Comparison of ENCODE assay signal across 18 cellular contexts in genomic region chr2:9590635-9591034, GRCh38. TPM values are rescaled to one million over a fixed set of nuclear protein-coding genes. Genes with fewer than 3 reads are reported as not detected.
DNase-seq lines count a peak whose midpoint lies in the region; ATAC-seq and FAIRE-seq lines count a peak whose summit lies in the region.
"Had no signal": no experiment of that assay in that cellular context is flagged by ENCODE, and none has a peak within 500 bp of the region (broad histone marks: within the 10 kb centered on the region; RNA-seq: fewer than 3 reads in every experiment).

No MANE protein-coding gene starts in this region.

- peaks cover 29% of the 10 kb centered on the region for H3K36me3 Mint-ChIP-seq in activated naive CD4-positive, alpha-beta T cell treated with anti-CD3 and anti-CD28 coated beads for 36 hours (ENCODE audit: low read depth)

- peak overlapping the region; percentile 46 for H3K27ac Mint-ChIP-seq in activated naive CD4-positive, alpha-beta T cell treated with anti-CD3 and anti-CD28 coated beads for 36 hours
- H3K27ac Mint-ChIP-seq: stimulated activated naive B cell treated with anti-CD40 and anti-IgM and Interleukin-4, amounts not matched to agents 10 μg/mL and 1 μg/mL and 100 μg/mL, for 72 hours had no signal

- H3K4me3 Mint-ChIP-seq in activated naive CD4-positive, alpha-beta T cell treated with anti-CD3 and anti-CD28 coated beads for 36 hours, result no peak overlapping the region
- H3K4me3 Mint-ChIP-seq: stimulated activated naive B cell treated with anti-CD40 and anti-IgM and Interleukin-4, amounts not matched to agents 10 μg/mL and 1 μg/mL and 100 μg/mL, for 72 hours had no signal

- ATAC-seq in HG03460 (IDR thresholded peaks at IDR 0.05; ENCODE audit: unreplicated experiment), result no peak
- ATAC-seq: Panc1; stimulated activated naive B cell treated with anti-CD40 and anti-IgM and Interleukin-4, amounts not matched to agents 10 μg/mL and 1 μg/mL and 100 μg/mL, for 72 hours had no signal

- no peak for DNase-seq in activated naive CD4-positive, alpha-beta T cell treated with anti-CD3 and anti-CD28 coated beads for 36 hours
- DNase-seq in activated naive CD4-positive, alpha-beta T cell treated with Interleukin-2 at 50 U/mL for 16 hours, result no peak
- DNase-seq in RCC 7860 (ENCODE audit: low spot score) (no peak), dermis blood vessel endothelial cell (peak; percentile 26), UCSD-AML1 (lab: John Stamatoyannopoulos, UW; ENCODE audit: unreplicated experiment) (no peak), urothelium cell line (ENCODE audit: low spot score) (no peak), NCI-H510A treated with DMSO at 0.1 percent for 48 hours (lab: John Stamatoyannopoulos, UW) (no peak)
- DNase-seq: activated gamma-delta T cell treated with Interleukin-2 at 50 U/mL for 16 hours; cortex of kidney; NCI-H1694 treated with DMSO at 0.1 percent for 48 hours; NCI-H2227 treated with DMSO at 0.1 percent for 48 hours; occipital lobe; stimulated activated CD4-positive, alpha-beta T cell treated with anti-CD3 and anti-CD28 coated beads, Interleukin-15, amount 100 ng/mL, for 24 hours; stimulated activated naive B cell treated with anti-CD40 and anti-IgM and Interleukin-4, amounts not matched to agents 10 μg/mL and 1 μg/mL and 100 μg/mL, for 72 hours; transverse colon had no signal

- intact Hi-C loops in activated naive CD4-positive, alpha-beta T cell treated with anti-CD3 and anti-CD28 coated beads for 36 hours (cut with micrococcal nuclease), result loop anchor here (5.0 kb wide), 1 partner anchor 98 kb away; no protein-coding TSS in a partner anchor

- H3K9me3 Mint-ChIP-seq in activated naive CD4-positive, alpha-beta T cell treated with anti-CD3 and anti-CD28 coated beads for 36 hours, result no peaks in the 10 kb centered on the region
- H3K9me3 Mint-ChIP-seq: stimulated activated naive B cell treated with anti-CD40 and anti-IgM and Interleukin-4, amounts not matched to agents 10 μg/mL and 1 μg/mL and 100 μg/mL, for 72 hours had no signal

- H3K27me3 Mint-ChIP-seq in activated naive CD4-positive, alpha-beta T cell treated with anti-CD3 and anti-CD28 coated beads for 36 hours (ENCODE audit: low read depth), result no peaks in the 10 kb centered on the region
- H3K27me3 Mint-ChIP-seq: stimulated activated naive B cell treated with anti-CD40 and anti-IgM and Interleukin-4, amounts not matched to agents 10 μg/mL and 1 μg/mL and 100 μg/mL, for 72 hours had no signal

- H3K4me1 Mint-ChIP-seq in activated naive CD4-positive, alpha-beta T cell treated with anti-CD3 and anti-CD28 coated beads for 36 hours (ENCODE audit: low read depth), result peaks cover 43% of the 10 kb centered on the region

- FAIRE-seq in RCC 7860 (lab: Jason Lieb, UNC), result peak; percentile 59
- FAIRE-seq in urothelium cell line (lab: Jason Lieb, UNC), result no peak
- FAIRE-seq: H1 had no signal

- CTCF ChIA-PET in activated naive CD4-positive, alpha-beta T cell treated with anti-CD3 and anti-CD28 coated beads for 36 hours (lab: Charles Lee), result no interaction called here

RNA-seq across cellular contexts. Expression of gene ADAM17, which starts 35.0 kb away (rescaled TPM):
- total RNA-seq in activated naive CD4-positive, alpha-beta T cell treated with anti-CD3 and anti-CD28 coated beads for 36 hours, result 10 to 100 TPM; 10.5 to 11.0 TPM
- total RNA-seq in dermis blood vessel endothelial cell, result 54.0 and 65.0 TPM in 2 replicates

RNA-seq across cellular contexts. Expression of gene YWHAQ, which starts 40.2 kb away (rescaled TPM):
- 100 to 1,000 TPM; 248 to 261 TPM for total RNA-seq in activated naive CD4-positive, alpha-beta T cell treated with anti-CD3 and anti-CD28 coated beads for 36 hours
- 179 and 304 TPM in 2 replicates for total RNA-seq in dermis blood vessel endothelial cell
